ENCODE assay signal across 1 cellular context in the genomic region with DNA sequence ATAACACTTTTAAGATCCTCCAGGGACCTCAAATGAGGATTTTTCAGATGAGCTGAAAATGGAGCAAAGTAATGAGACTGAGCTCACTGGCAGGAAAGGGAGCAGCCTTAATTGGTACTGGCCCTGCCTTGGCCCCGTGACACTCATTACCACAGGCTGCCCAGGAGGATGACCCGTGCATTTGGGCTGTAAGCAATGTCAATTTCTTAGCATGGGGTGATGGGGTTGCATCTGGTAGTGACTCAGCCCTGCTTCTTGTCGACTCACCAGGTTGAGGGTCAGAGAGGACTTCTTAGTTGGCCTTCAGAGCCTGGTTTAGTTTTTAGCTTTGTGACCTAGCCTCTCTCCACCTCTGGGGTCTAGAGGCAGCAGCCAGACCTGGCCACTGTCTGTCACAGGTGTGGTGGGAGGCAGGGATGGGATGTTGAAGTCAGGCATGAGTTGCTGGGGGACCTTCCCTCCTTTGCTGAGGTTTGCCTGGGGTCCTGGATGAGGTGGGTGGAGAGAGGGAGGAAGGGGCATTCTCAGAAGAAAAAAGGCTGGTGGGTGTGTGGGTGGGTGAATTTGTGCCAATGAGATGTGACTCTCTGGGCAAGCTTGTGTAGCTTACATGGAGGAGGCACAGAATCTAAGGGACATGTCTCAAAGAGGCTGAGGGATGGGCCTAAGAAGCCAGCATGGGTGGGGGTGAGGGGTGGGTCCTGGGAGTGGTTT.
TF ChIP-seq lines count a peak whose summit lies in the region.

No MANE protein-coding gene starts in this region.

TF ChIP-seq in GM23338, 12 proteins besides CTCF, POLR2A, EP300 and RAD21 (continued from another document):
- TF ChIP-seq, protein P1, sequence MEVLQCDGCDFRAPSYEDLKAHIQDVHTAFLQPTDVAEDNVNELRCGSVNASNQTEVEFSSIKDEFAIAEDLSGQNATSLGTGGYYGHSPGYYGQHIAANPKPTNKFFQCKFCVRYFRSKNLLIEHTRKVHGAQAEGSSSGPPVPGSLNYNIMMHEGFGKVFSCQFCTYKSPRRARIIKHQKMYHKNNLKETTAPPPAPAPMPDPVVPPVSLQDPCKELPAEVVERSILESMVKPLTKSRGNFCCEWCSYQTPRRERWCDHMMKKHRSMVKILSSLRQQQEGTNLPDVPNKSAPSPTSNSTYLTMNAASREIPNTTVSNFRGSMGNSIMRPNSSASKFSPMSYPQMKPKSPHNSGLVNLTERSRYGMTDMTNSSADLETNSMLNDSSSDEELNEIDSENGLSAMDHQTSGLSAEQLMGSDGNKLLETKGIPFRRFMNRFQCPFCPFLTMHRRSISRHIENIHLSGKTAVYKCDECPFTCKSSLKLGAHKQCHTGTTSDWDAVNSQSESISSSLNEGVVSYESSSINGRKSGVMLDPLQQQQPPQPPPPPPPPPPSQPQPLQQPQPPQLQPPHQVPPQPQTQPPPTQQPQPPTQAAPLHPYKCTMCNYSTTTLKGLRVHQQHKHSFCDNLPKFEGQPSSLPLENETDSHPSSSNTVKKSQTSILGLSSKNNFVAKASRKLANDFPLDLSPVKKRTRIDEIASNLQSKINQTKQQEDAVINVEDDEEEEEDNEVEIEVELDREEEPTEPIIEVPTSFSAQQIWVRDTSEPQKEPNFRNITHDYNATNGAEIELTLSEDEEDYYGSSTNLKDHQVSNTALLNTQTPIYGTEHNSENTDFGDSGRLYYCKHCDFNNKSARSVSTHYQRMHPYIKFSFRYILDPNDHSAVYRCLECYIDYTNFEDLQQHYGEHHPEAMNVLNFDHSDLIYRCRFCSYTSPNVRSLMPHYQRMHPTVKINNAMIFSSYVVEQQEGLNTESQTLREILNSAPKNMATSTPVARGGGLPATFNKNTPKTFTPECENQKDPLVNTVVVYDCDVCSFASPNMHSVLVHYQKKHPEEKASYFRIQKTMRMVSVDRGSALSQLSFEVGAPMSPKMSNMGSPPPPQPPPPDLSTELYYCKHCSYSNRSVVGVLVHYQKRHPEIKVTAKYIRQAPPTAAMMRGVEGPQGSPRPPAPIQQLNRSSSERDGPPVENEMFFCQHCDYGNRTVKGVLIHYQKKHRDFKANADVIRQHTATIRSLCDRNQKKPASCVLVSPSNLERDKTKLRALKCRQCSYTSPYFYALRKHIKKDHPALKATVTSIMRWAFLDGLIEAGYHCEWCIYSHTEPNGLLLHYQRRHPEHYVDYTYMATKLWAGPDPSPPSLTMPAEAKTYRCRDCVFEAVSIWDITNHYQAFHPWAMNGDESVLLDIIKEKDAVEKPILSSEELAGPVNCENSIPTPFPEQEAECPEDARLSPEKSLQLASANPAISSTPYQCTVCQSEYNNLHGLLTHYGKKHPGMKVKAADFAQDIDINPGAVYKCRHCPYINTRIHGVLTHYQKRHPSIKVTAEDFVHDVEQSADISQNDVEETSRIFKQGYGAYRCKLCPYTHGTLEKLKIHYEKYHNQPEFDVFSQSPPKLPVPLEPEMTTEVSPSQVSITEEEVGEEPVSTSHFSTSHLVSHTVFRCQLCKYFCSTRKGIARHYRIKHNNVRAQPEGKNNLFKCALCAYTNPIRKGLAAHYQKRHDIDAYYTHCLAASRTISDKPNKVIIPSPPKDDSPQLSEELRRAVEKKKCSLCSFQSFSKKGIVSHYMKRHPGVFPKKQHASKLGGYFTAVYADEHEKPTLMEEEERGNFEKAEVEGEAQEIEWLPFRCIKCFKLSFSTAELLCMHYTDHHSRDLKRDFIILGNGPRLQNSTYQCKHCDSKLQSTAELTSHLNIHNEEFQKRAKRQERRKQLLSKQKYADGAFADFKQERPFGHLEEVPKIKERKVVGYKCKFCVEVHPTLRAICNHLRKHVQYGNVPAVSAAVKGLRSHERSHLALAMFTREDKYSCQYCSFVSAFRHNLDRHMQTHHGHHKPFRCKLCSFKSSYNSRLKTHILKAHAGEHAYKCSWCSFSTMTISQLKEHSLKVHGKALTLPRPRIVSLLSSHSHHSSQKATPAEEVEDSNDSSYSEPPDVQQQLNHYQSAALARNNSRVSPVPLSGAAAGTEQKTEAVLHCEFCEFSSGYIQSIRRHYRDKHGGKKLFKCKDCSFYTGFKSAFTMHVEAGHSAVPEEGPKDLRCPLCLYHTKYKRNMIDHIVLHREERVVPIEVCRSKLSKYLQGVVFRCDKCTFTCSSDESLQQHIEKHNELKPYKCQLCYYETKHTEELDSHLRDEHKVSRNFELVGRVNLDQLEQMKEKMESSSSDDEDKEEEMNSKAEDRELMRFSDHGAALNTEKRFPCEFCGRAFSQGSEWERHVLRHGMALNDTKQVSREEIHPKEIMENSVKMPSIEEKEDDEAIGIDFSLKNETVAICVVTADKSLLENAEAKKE (CRISPR knock-in tag; IDR thresholded peaks at IDR 0.05) = no peak
- TF ChIP-seq NANOG (IDR thresholded peaks at IDR 0.05; ENCODE audit: borderline replicate concordance) (no peak), EZH2phosphoT487 (IDR thresholded peaks at IDR 0.05; ENCODE audit: unreplicated experiment) (no peak), CREB1 (CRISPR knock-in tag; IDR thresholded peaks at IDR 0.05; ENCODE audit: low read depth) (no peak), STAT1 (IDR thresholded peaks at IDR 0.05; ENCODE audit: unreplicated experiment) (no peak), EZH2 (IDR thresholded peaks at IDR 0.05; ENCODE audit: low read depth, unreplicated experiment) (no peak), POLR2AphosphoS5 (IDR thresholded peaks at IDR 0.05; ENCODE audit: low read depth) (no peak)
- TF ChIP-seq, protein P2, sequence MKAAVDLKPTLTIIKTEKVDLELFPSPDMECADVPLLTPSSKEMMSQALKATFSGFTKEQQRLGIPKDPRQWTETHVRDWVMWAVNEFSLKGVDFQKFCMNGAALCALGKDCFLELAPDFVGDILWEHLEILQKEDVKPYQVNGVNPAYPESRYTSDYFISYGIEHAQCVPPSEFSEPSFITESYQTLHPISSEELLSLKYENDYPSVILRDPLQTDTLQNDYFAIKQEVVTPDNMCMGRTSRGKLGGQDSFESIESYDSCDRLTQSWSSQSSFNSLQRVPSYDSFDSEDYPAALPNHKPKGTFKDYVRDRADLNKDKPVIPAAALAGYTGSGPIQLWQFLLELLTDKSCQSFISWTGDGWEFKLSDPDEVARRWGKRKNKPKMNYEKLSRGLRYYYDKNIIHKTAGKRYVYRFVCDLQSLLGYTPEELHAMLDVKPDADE (IDR thresholded peaks at IDR 0.05) = no peak
